Comparison of ENCODE assay signal across 16 cellular contexts in the genomic region with DNA sequence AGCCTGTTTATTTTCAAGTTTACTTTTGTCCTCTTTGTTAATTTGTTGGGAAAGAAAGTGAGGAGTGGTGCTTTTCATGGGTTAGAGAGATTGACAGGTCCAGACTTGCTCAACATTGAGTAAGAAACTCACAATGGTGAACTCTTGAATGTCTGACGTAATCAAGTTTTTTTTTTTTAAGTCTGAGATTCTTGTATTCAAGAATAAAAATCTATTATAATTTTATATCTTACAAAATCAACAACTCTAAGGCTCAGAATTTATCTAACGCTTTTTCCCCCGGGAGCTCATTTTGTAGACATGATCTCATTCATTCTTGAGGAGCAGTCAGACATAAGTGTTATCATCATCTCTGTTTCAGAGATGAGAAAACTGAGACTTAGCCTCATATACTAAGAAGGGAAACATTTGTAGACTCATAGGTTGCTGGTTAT. TPM values are rescaled to one million over a fixed set of nuclear protein-coding genes. Genes with fewer than 3 reads are reported as not detected.
DNase-seq lines count a peak whose midpoint lies in the region; ATAC-seq and TF ChIP-seq lines count a peak whose summit lies in the region.
"Had no signal": no experiment of that assay in that cellular context is flagged by ENCODE, and none has a peak within 500 bp of the region (broad histone marks: within the 10 kb centered on the region; RNA-seq: fewer than 3 reads in every experiment).

No MANE protein-coding gene starts in this region.

- H3K36me3 Mint-ChIP-seq in WTC11 (no peaks in the 10 kb centered on the region), CD14-positive monocyte (no peaks in the 10 kb centered on the region)

- H3K4me1 Mint-ChIP-seq in WTC11 (no peaks in the 10 kb centered on the region), CD14-positive monocyte (peaks cover 2% of the 10 kb centered on the region)
- H3K4me1 Mint-ChIP-seq: activated naive CD4-positive, alpha-beta T cell treated with anti-CD3 and anti-CD28 coated beads, Interleukin-2, amount 50 U/mL, for 24 hours; neural progenitor cell had no signal

- H3K9me3 ChIP-seq in osteoblast (ENCODE audit: low read depth, low read length), result no peaks in the 10 kb centered on the region
- H3K9me3 ChIP-seq: spleen had no signal

- TF ChIP-seq CTCF in WTC11 (IDR thresholded peaks at IDR 0.05) (no peak), fibroblast of the aortic adventitia (IDR thresholded peaks at IDR 0.05; ENCODE audit: insufficient read depth, low read length) (no peak), osteoblast (IDR thresholded peaks at IDR 0.05; ENCODE audit: extremely low read depth, low read depth, low read length) (no peak), CD14-positive monocyte (IDR thresholded peaks at IDR 0.05) (no peak)

- H3K79me2 ChIP-seq in osteoblast (ENCODE audit: insufficient read depth, low read length), result no peaks in the 10 kb centered on the region

- no peaks in the 10 kb centered on the region for H3K9me3 Mint-ChIP-seq in WTC11
- peaks cover 0 to 2% (median 0%) of the 10 kb centered on the region in 7 donors for H3K9me3 Mint-ChIP-seq in CD14-positive monocyte
- H3K9me3 Mint-ChIP-seq: activated naive CD4-positive, alpha-beta T cell treated with anti-CD3 and anti-CD28 coated beads, Interleukin-2, amount 50 U/mL, for 24 hours; neural progenitor cell had no signal

- H3K4me1 ChIP-seq in osteoblast (ENCODE audit: insufficient read depth, low read length), result peaks cover 14% of the 10 kb centered on the region
- H3K4me1 ChIP-seq: neural progenitor cell, spleen had no signal

- peak overlapping the region; percentile 37; the same call in 1 of the 2 replicates for H3K27ac Mint-ChIP-seq in WTC11
- H3K27ac Mint-ChIP-seq in CD14-positive monocyte, result peak overlapping the region in 1 of 7 donors; percentile 19
- H3K27ac Mint-ChIP-seq: activated naive CD4-positive, alpha-beta T cell treated with anti-CD3 and anti-CD28 coated beads, Interleukin-2, amount 50 U/mL, for 24 hours; CD4-positive, CD25-positive, alpha-beta regulatory T cell; neural progenitor cell had no signal

- H3K27ac ChIP-seq in osteoblast (ENCODE audit: low read depth, low read length), result peak overlapping the region; percentile 77
- H3K27ac ChIP-seq: neural progenitor cell, spleen, VCaP had no signal

- DNase-seq in HuH-7 (ENCODE audit: low spot score) (peak; percentile 91), WTC11 (ENCODE audit: low spot score) (no peak), fibroblast of the aortic adventitia (ENCODE audit: low read depth) (peak; percentile 58), osteoblast (ENCODE audit: insufficient read length, low spot score, missing footprints) (peak; percentile 85), CD14-positive monocyte (ENCODE audit: low spot score) (no peak), H4 (ENCODE audit: low spot score) (no peak), hippocampal formation (lab: John Stamatoyannopoulos, UW) (no peak), NCI-H187 treated with DMSO at 0.1 percent for 48 hours (lab: John Stamatoyannopoulos, UW) (no peak)
- DNase-seq: activated CD8-positive, alpha-beta memory T cell treated with anti-CD3 and anti-CD28 coated beads, Interleukin-2, amount 50 U/mL, for 4 hours; CD4-positive, CD25-positive, alpha-beta regulatory T cell; KG1; NCI-H2029; spleen had no signal

- no peaks in the 10 kb centered on the region for H3K36me3 ChIP-seq in osteoblast (ENCODE audit: insufficient read depth, low read length)
- H3K36me3 ChIP-seq: neural progenitor cell had no signal

- intact Hi-C loops in CD14-positive monocyte (cut with micrococcal nuclease), result no loop called here

- no peaks in the 10 kb centered on the region for H3K27me3 ChIP-seq in osteoblast (ENCODE audit: insufficient read depth, low read length)
- H3K27me3 ChIP-seq: neural progenitor cell, spleen had no signal

- no peak for ATAC-seq in WTC11

- H3K27me3 Mint-ChIP-seq in WTC11 (ENCODE audit: low read depth) (no peaks in the 10 kb centered on the region), CD14-positive monocyte (ENCODE audit: low read depth in 3 of 3) (peaks cover 0 to 3% (median 0%) of the 10 kb centered on the region in 3 donors)
- H3K27me3 Mint-ChIP-seq: activated naive CD4-positive, alpha-beta T cell treated with anti-CD3 and anti-CD28 coated beads, Interleukin-2, amount 50 U/mL, for 24 hours; CD4-positive, CD25-positive, alpha-beta regulatory T cell had no signal

- no peak overlapping the region for H2AFZ ChIP-seq in osteoblast (ENCODE audit: low read length)
- H2AFZ ChIP-seq: neural progenitor cell had no signal

- POLR2A ChIA-PET in WTC11 (lab: Charles Lee), result no interaction called here

- H3K4me3 Mint-ChIP-seq in WTC11 (no peak overlapping the region), CD14-positive monocyte (no peak overlapping the region)
- H3K4me3 Mint-ChIP-seq: activated naive CD4-positive, alpha-beta T cell treated with anti-CD3 and anti-CD28 coated beads, Interleukin-2, amount 50 U/mL, for 24 hours; CD4-positive, CD25-positive, alpha-beta regulatory T cell; neural progenitor cell had no signal

- no peak overlapping the region for H3K4me2 ChIP-seq in osteoblast (ENCODE audit: insufficient read depth, low read length)
- H3K4me2 ChIP-seq: neural progenitor cell had no signal

- CTCF ChIA-PET in WTC11 (lab: Charles Lee), result interaction anchor here (0.7 kb wide), 1 partner anchor 695 kb away, joined by 3 read pairs; no protein-coding TSS in a partner anchor

- H3K4me3 ChIP-seq in fibroblast of the aortic adventitia (ENCODE audit: low read depth, low read length) (no peak overlapping the region), osteoblast (ENCODE audit: insufficient read depth, low read length) (no peak overlapping the region)
- H3K4me3 ChIP-seq: neural progenitor cell, spleen had no signal

- no peaks in the 10 kb centered on the region for H4K20me1 ChIP-seq in osteoblast (ENCODE audit: insufficient read depth, low read length)

TF ChIP-seq in WTC11, 78 proteins besides CTCF, POLR2A, EP300 and RAD21:
- no peak for TF ChIP-seq ATF1 (CRISPR knock-in tag; IDR thresholded peaks at IDR 0.05)
- no peak for TF ChIP-seq ZNF219 (CRISPR knock-in tag; IDR thresholded peaks at IDR 0.05; ENCODE audit: borderline replicate concordance)
- no peak for TF ChIP-seq NFYB (CRISPR knock-in tag; conservative IDR thresholded peaks at IDR 0.05; ENCODE audit: low read depth)
- no peak for TF ChIP-seq ESRRA (CRISPR knock-in tag; IDR thresholded peaks at IDR 0.05; ENCODE audit: borderline replicate concordance)
- TF ChIP-seq GTF2I (CRISPR knock-in tag; conservative IDR thresholded peaks at IDR 0.05), result no peak
- no peak for TF ChIP-seq FOXJ3 (CRISPR knock-in tag; IDR thresholded peaks at IDR 0.05; ENCODE audit: borderline replicate concordance)
- TF ChIP-seq, protein P1, sequence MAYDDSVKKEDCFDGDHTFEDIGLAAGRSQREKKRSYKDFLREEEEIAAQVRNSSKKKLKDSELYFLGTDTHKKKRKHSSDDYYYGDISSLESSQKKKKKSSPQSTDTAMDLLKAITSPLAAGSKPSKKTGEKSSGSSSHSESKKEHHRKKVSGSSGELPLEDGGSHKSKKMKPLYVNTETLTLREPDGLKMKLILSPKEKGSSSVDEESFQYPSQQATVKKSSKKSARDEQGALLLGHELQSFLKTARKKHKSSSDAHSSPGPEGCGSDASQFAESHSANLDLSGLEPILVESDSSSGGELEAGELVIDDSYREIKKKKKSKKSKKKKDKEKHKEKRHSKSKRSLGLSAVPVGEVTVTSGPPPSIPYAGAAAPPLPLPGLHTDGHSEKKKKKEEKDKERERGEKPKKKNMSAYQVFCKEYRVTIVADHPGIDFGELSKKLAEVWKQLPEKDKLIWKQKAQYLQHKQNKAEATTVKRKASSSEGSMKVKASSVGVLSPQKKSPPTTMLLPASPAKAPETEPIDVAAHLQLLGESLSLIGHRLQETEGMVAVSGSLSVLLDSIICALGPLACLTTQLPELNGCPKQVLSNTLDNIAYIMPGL (CRISPR knock-in tag; IDR thresholded peaks at IDR 0.05), result no peak
- TF ChIP-seq, protein P2, sequence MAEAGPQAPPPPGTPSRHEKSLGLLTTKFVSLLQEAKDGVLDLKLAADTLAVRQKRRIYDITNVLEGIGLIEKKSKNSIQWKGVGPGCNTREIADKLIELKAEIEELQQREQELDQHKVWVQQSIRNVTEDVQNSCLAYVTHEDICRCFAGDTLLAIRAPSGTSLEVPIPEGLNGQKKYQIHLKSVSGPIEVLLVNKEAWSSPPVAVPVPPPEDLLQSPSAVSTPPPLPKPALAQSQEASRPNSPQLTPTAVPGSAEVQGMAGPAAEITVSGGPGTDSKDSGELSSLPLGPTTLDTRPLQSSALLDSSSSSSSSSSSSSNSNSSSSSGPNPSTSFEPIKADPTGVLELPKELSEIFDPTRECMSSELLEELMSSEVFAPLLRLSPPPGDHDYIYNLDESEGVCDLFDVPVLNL (CRISPR knock-in tag; IDR thresholded peaks at IDR 0.05; ENCODE audit: borderline replicate concordance, low read depth), result no peak
- no peak for TF ChIP-seq CBFB (CRISPR knock-in tag; IDR thresholded peaks at IDR 0.05; ENCODE audit: low read depth)
- no peak for TF ChIP-seq IRF2 (CRISPR knock-in tag; IDR thresholded peaks at IDR 0.05; ENCODE audit: borderline replicate concordance, low read depth)
- no peak for TF ChIP-seq PRRX2 (CRISPR knock-in tag; IDR thresholded peaks at IDR 0.05)
- TF ChIP-seq, protein P3, sequence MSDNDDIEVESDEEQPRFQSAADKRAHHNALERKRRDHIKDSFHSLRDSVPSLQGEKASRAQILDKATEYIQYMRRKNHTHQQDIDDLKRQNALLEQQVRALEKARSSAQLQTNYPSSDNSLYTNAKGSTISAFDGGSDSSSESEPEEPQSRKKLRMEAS (CRISPR knock-in tag; IDR thresholded peaks at IDR 0.05), result no peak

RNA-seq across cellular contexts. Expression of a gene that starts 39.1 kb away (rescaled TPM):
- total RNA-seq in WTC11 (2021), result 34.9 to 40.7 TPM (median 38.9 TPM) in 3 replicates
- total RNA-seq in fibroblast of the aortic adventitia (ENCODE audit: low replicate concordance), result 0.27 and 4.9 TPM in 2 replicates
- 0.88 and 2.2 TPM in 2 replicates for total RNA-seq in osteoblast
- not detected for polyA plus RNA-seq in CD14-positive monocyte
- 12.7 and 24.8 TPM in 2 replicates for total RNA-seq in H4 (2014; rRNA removed; shearing (Covaris generic))
- polyA plus RNA-seq: CD4-positive, CD25-positive, alpha-beta regulatory T cell had no signal

Comparison
In these comparisons a context has a peak if more than half of its experiments do, and no peak if none do; other contexts are left out.
1. DNase-seq: peak in HuH-7 (single experiment), fibroblast of the aortic adventitia (single experiment) and osteoblast (single experiment); none in WTC11 (single experiment), CD14-positive monocyte (single experiment), H4 (single experiment), hippocampal formation (0 of 2) and NCI-H187 treated with DMSO at 0.1 percent for 48 hours (single experiment).